ENCODE assay signal across 9 cellular contexts in genomic region chr9:35844628-35845301, GRCh38. TPM values are rescaled to one million over a fixed set of nuclear protein-coding genes. Genes with fewer than 3 reads are reported as not detected.
DNase-seq lines count a peak whose midpoint lies in the region; ATAC-seq and TF ChIP-seq lines count a peak whose summit lies in the region.
"Had no signal": no experiment of that assay in that cellular context is flagged by ENCODE, and none has a peak within 500 bp of the region (broad histone marks: within the 10 kb centered on the region; RNA-seq: fewer than 3 reads in every experiment).

No MANE protein-coding gene starts in this region.

- peaks cover 0 to 4% (median 0%) of the 10 kb centered on the region in 3 donors for H3K27me3 Mint-ChIP-seq in naive B cell
- no peaks in the 10 kb centered on the region for H3K27me3 Mint-ChIP-seq in activated T-cell treated with anti-CD3 and anti-CD28 coated beads, Interleukin-2, amount 50 U/mL, for 4 hours (ENCODE audit: low read depth)

- peak overlapping the region in 7 of 8 donors; percentile 2 to 68 (median 36) for H3K4me3 Mint-ChIP-seq in naive B cell
- no peak overlapping the region for H3K4me3 Mint-ChIP-seq in activated T-cell treated with anti-CD3 and anti-CD28 coated beads, Interleukin-2, amount 50 U/mL, for 4 hours

- no peaks in the 10 kb centered on the region for H3K27me3 ChIP-seq in RWPE2 (ENCODE audit: insufficient read depth, poor library complexity, severe bottlenecking)

- peak overlapping the region; percentile 31 for H3K27ac ChIP-seq in RWPE2 (ENCODE audit: poor library complexity, severe bottlenecking)
- H3K27ac ChIP-seq: cardiac muscle cell had no signal

- H3K4me3 ChIP-seq in RWPE2 (ENCODE audit: severe bottlenecking) (no peak overlapping the region), epithelial cell of esophagus (ENCODE audit: low read length) (no peak overlapping the region)
- H3K4me3 ChIP-seq: cardiac muscle cell had no signal

- DNase-seq in stimulated activated naive CD4-positive, alpha-beta T cell (lab: John Stamatoyannopoulos, UW): peak in 5 of 6 experiments; percentile 27 to 76 (median 72)
- DNase-seq in stimulated activated naive CD4-positive, alpha-beta T cell treated with Interleukin-2 at 50 U/mL for 16 hours (lab: John Stamatoyannopoulos, UW): no peak
- DNase-seq in RWPE2 (ENCODE audit: low spot score): no peak
- DNase-seq in epithelial cell of esophagus (ENCODE audit: low read depth): peak; percentile 90
- DNase-seq in naive B cell: peak; percentile 81
- no peak for DNase-seq in NCI-H2029 (lab: John Stamatoyannopoulos, UW)
- DNase-seq in activated T-cell treated with anti-CD3 and anti-CD28 coated beads, Interleukin-2, amount 50 U/mL, for 4 hours: no peak

- H3K9me3 ChIP-seq in RWPE2 (ENCODE audit: severe bottlenecking): no peaks in the 10 kb centered on the region

- ATAC-seq in RWPE2 (ENCODE audit: low read depth): peak; percentile 51
- ATAC-seq in naive B cell (ENCODE audit: low read depth in 2 of 2): peak; percentile 89 to 90
- no peak for ATAC-seq in GM21723 (IDR thresholded peaks at IDR 0.05; ENCODE audit: unreplicated experiment)
- ATAC-seq in activated T-cell treated with anti-CD3 and anti-CD28 coated beads, Interleukin-2, amount 50 U/mL, for 4 hours: no peak

- peaks cover 8% of the 10 kb centered on the region for H3K4me1 ChIP-seq in RWPE2 (ENCODE audit: insufficient read depth, poor library complexity, severe bottlenecking)

- H3K36me3 Mint-ChIP-seq in naive B cell: no peaks in the 10 kb centered on the region
- peaks cover 2% of the 10 kb centered on the region for H3K36me3 Mint-ChIP-seq in activated T-cell treated with anti-CD3 and anti-CD28 coated beads, Interleukin-2, amount 50 U/mL, for 4 hours (ENCODE audit: insufficient read depth)

- no peaks in the 10 kb centered on the region for H3K36me3 ChIP-seq in RWPE2 (ENCODE audit: low read depth)

- peaks cover 0 to 2% (median 0%) of the 10 kb centered on the region in 7 donors for H3K9me3 Mint-ChIP-seq in naive B cell
- no peaks in the 10 kb centered on the region for H3K9me3 Mint-ChIP-seq in activated T-cell treated with anti-CD3 and anti-CD28 coated beads, Interleukin-2, amount 50 U/mL, for 4 hours

- peak overlapping the region in 5 of 6 donors; percentile 7 to 70 (median 44) for H3K27ac Mint-ChIP-seq in naive B cell

- H3K4me1 Mint-ChIP-seq in naive B cell: peaks cover 65 to 86% (median 75%) of the 10 kb centered on the region in 3 donors
- H3K4me1 Mint-ChIP-seq in activated T-cell treated with anti-CD3 and anti-CD28 coated beads, Interleukin-2, amount 50 U/mL, for 4 hours (ENCODE audit: low read depth): peaks cover 33% of the 10 kb centered on the region

- TF ChIP-seq CTCF in RWPE2 (IDR thresholded peaks at IDR 0.05; ENCODE audit: poor library complexity, severe bottlenecking): no peak
- TF ChIP-seq CTCF in epithelial cell of esophagus (IDR thresholded peaks at IDR 0.05; ENCODE audit: insufficient read depth, low read depth, low read length, missing control alignments): no peak

RNA-seq across cellular contexts. Expression of gene TMEM8B, which starts 15.7 kb away (rescaled TPM):
- polyA plus RNA-seq in naive B cell (ENCODE audit: low read depth in 6 of 6): 1 to 10 TPM; 1.7 to 3.3 (median 2.3) TPM
- 1 to 10 TPM; 1.5 to 1.9 (median 1.8) TPM for total RNA-seq in activated T-cell treated with anti-CD3 and anti-CD28 coated beads, Interleukin-2, amount 50 U/mL, for 4 hours

RNA-seq across cellular contexts. Expression of gene FAM221B, which starts 16.2 kb away (rescaled TPM):
- not detected for polyA plus RNA-seq in naive B cell (ENCODE audit: low read depth in 6 of 6)
- total RNA-seq in activated T-cell treated with anti-CD3 and anti-CD28 coated beads, Interleukin-2, amount 50 U/mL, for 4 hours: not detected
- total RNA-seq: cardiac muscle cell had no signal

RNA-seq across cellular contexts. Expression of gene OR13J1, which starts 25.4 kb away (rescaled TPM):
- not detected for polyA plus RNA-seq in naive B cell (ENCODE audit: low read depth in 6 of 6)
- total RNA-seq in activated T-cell treated with anti-CD3 and anti-CD28 coated beads, Interleukin-2, amount 50 U/mL, for 4 hours: not detected
- total RNA-seq: cardiac muscle cell had no signal
- polyA plus RNA-seq: cardiac muscle cell had no signal

RNA-seq across cellular contexts. Expression of gene HINT2, which starts 29.9 kb away (rescaled TPM):
- 100 to 1,000 TPM in 1 of 6 donors, 10 to 100 TPM in 5; 69.4 to 109 (median 79.0) TPM for polyA plus RNA-seq in naive B cell (ENCODE audit: low read depth in 6 of 6)
- total RNA-seq in activated T-cell treated with anti-CD3 and anti-CD28 coated beads, Interleukin-2, amount 50 U/mL, for 4 hours: 10 to 100 TPM; 28.7 to 31.9 (median 30.0) TPM

RNA-seq across cellular contexts. Expression of gene SPAG8, which starts 32.7 kb away (rescaled TPM):
- polyA plus RNA-seq in naive B cell (ENCODE audit: low read depth in 6 of 6): 1 to 10 TPM in 5 of 6 donors, not detected in 1; 1.2 to 1.7 (median 1.5) TPM
- total RNA-seq in activated T-cell treated with anti-CD3 and anti-CD28 coated beads, Interleukin-2, amount 50 U/mL, for 4 hours: under 1 TPM; 0.27 to 0.48 (median 0.40) TPM

Comparison
In these comparisons a context has a peak if more than half of its experiments do, and no peak if none do; other contexts are left out.
1. DNase-seq: peak in stimulated activated naive CD4-positive, alpha-beta T cell (5 of 6), epithelial cell of esophagus (single experiment) and naive B cell (single experiment); none in stimulated activated naive CD4-positive, alpha-beta T cell treated with Interleukin-2 at 50 U/mL for 16 hours (single experiment), RWPE2 (single experiment), NCI-H2029 (single experiment) and activated T-cell treated with anti-CD3 and anti-CD28 coated beads, Interleukin-2, amount 50 U/mL, for 4 hours (single experiment).
2. ATAC-seq: peak in RWPE2 (single experiment) and naive B cell (2 of 2); none in GM21723 (single experiment) and activated T-cell treated with anti-CD3 and anti-CD28 coated beads, Interleukin-2, amount 50 U/mL, for 4 hours (0 of 2).